ENCODE assay signal across 1 cellular context in genomic region chr19:6587093-6587820, GRCh38.
TF ChIP-seq lines count a peak whose summit lies in the region.

No MANE protein-coding gene starts in this region.

TF ChIP-seq in HepG2, 621 proteins besides CTCF, POLR2A, EP300 and RAD21 (continued from another document):
- 0 out of 2 replicates have a peak, but pooled peaks have one; percentile 5 for TF ChIP-seq MNT (IDR thresholded peaks at IDR 0.05)
